Comparison of ENCODE assay signal across 7 cellular contexts in genomic region chr2:126655500-126656310, GRCh38. TPM values are rescaled to one million over a fixed set of nuclear protein-coding genes. Genes with fewer than 3 reads are reported as not detected.
DNase-seq lines count a peak whose midpoint lies in the region; ATAC-seq and TF ChIP-seq lines count a peak whose summit lies in the region.

A gene with protein sequence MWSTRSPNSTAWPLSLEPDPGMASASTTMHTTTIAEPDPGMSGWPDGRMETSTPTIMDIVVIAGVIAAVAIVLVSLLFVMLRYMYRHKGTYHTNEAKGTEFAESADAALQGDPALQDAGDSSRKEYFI (plus strand): TSS chr2:126656158. CDS start chr2:126656264, 106 bp downstream.

- no peaks in the 10 kb centered on the region for H3K36me3 ChIP-seq in ascending aorta

- DNase-seq in RPMI7951 (ENCODE audit: low read depth): peak; percentile 96
- DNase-seq in ascending aorta (ENCODE audit: low spot score in 2 of 2): peak; percentile 53 to 93
- DNase-seq in hepatic stellate cell (ENCODE audit: low spot score): peak; percentile 79
- peak; percentile 82 for DNase-seq in sciatic nerve (ENCODE audit: low spot score)
- DNase-seq in LoVo (ENCODE audit: low spot score): no peak

- ATAC-seq in GM18519 (IDR thresholded peaks at IDR 0.05; ENCODE audit: low FRiP score, unreplicated experiment): peak; percentile 20
- ATAC-seq in HG02840 (IDR thresholded peaks at IDR 0.05; ENCODE audit: low FRiP score, unreplicated experiment): peak; percentile 37
- ATAC-seq in sciatic nerve: peak; percentile 74

- H3K27ac ChIP-seq in ascending aorta: peak within 1 kb of the TSS; percentile 98 to 99

- intact Hi-C loops in ascending aorta (cut with DNase I): loop anchor here (5.0 to 10.0 kb wide), 2 partner anchors 53 to 409 kb away; no protein-coding TSS in a partner anchor
- intact Hi-C loops in sciatic nerve (cut with DNase I): no loop called here

- H3K4me3 ChIP-seq in ascending aorta: peak within 1 kb of the TSS; percentile 79 to 90

- TF ChIP-seq CTCF in ascending aorta (IDR thresholded peaks at IDR 0.05): no peak

- peaks cover 20 to 37% of the 10 kb centered on the region in 2 donors for H3K4me1 ChIP-seq in ascending aorta

- H3K9me3 ChIP-seq in ascending aorta: no peaks in the 10 kb centered on the region

- no peaks in the 10 kb centered on the region for H3K27me3 ChIP-seq in ascending aorta

RNA-seq across cellular contexts. Expression of the gene that starts here (rescaled TPM):
- 185 and 192 TPM in 2 replicates for total RNA-seq in RPMI7951 (2014; rRNA removed; shearing (Covaris generic))
- total RNA-seq in ascending aorta (94.7 TPM), sciatic nerve (89.2 TPM)

Comparison
In these comparisons a context has a peak if more than half of its experiments do, and no peak if none do; other contexts are left out.
1. ATAC-seq: peak in every context shown above with its lines; median percentile 74 in sciatic nerve; 37 in HG02840; 20 in GM18519.